ENCODE assay signal across 8 cellular contexts in genomic region chr9:114156311-114156657, GRCh38. TPM values are rescaled to one million over a fixed set of nuclear protein-coding genes. Genes with fewer than 3 reads are reported as not detected.
A peak's percentile ranks its signal among the peaks of the same experiment; 100 is the strongest.
DNase-seq lines count a peak whose midpoint lies in the region; ATAC-seq and TF ChIP-seq lines count a peak whose summit lies in the region.

No MANE protein-coding gene starts in this region.

- 4% methylated on average over 11 of the region's 19 CpGs for WGBS in mammary epithelial cell (ENCODE audit: low coverage, missing lambda C conversion rate)
- 0 to 1% methylated on average over 15 to 19 of the region's 19 CpGs for WGBS in lower leg skin, 2 donors
- WGBS in suprapubic skin: 0% methylated on average over 1 of the region's 19 CpGs

- CTCF ChIA-PET in AG04449 (lab: Yijun Ruan, JAX) (interaction anchor here (1.0 to 16.1 kb wide), 9 partner anchors 8 to 148 kb away, joined by 3 to 280 read pairs (median 28); no protein-coding TSS in a partner anchor), mammary epithelial cell (lab: Charles Lee; ENCODE audit: low non-redundant PET) (interaction anchor here (0.7 kb wide), 1 partner anchor 1211 kb away, joined by 8 read pairs; no protein-coding TSS in a partner anchor)

- in situ Hi-C loops in mammary epithelial cell (cut with MboI; ENCODE audit: low sequenced_read_pairs in 2 of 2): loop anchor here in 1 of 2 donors (5.0 kb wide), 1 partner anchor 136 kb away; no protein-coding TSS in a partner anchor

- DNase-seq in AG04449 (ENCODE audit: low read depth, low spot score) (no peak), NOMO-1 treated with DMSO at 0.1 percent for 48 hours (lab: John Stamatoyannopoulos, UW; ENCODE audit: unreplicated experiment) (peak; percentile 32), mammary epithelial cell (no peak), lower leg skin (ENCODE audit: low spot score in 2 of 2) (no peak), suprapubic skin (ENCODE audit: low spot score in 2 of 2) (no peak), NCI-H510A (lab: John Stamatoyannopoulos, UW) (no peak)

- no peaks in the 10 kb centered on the region for H3K9me3 ChIP-seq in mammary epithelial cell (replicated peaks; ENCODE audit: insufficient read depth, low read length)
- no peaks in the 10 kb centered on the region for H3K9me3 ChIP-seq in suprapubic skin

- no peaks in the 10 kb centered on the region for H4K20me1 ChIP-seq in mammary epithelial cell (ENCODE audit: insufficient read depth, low read length)

- peaks cover 35% of the 10 kb centered on the region for H3K79me2 ChIP-seq in mammary epithelial cell (ENCODE audit: insufficient read depth, low read length)

- peak overlapping the region; percentile 89 for H3K4me2 ChIP-seq in mammary epithelial cell (ENCODE audit: insufficient read depth, low read depth, low read length)

- H2AFZ ChIP-seq in mammary epithelial cell (ENCODE audit: low read depth, low read length): peak overlapping the region; percentile 85

- TF ChIP-seq EP300 in suprapubic skin (IDR thresholded peaks at IDR 0.05): no peak

- no peak for TF ChIP-seq POLR2A in lower leg skin (IDR thresholded peaks at IDR 0.05)
- no peak for TF ChIP-seq POLR2A in suprapubic skin (IDR thresholded peaks at IDR 0.05)

- no TSS peak for BruUV-seq in mammary epithelial cell (replicated peaks; lab: Mats Ljungman, UMichigan)

- H3K4me1 ChIP-seq in mammary epithelial cell (ENCODE audit: insufficient read depth, low read length) (peaks cover 29% of the 10 kb centered on the region), suprapubic skin (peaks cover 47% of the 10 kb centered on the region)

- H3K4me3 ChIP-seq in AG04449 (ENCODE audit: low read depth, low read length) (peak overlapping the region; percentile 73), mammary epithelial cell (replicated peaks in 1 of 3; ENCODE audit: insufficient read depth in 1 of 3, low read depth in 2 of 3, low read length in 3 of 3) (peak overlapping the region; percentile 51 to 77 (median 74)), lower leg skin (ENCODE audit: low read depth, poor library complexity, severe bottlenecking) (peak overlapping the region; percentile 13), suprapubic skin (peak overlapping the region; percentile 83)

- H3K27ac ChIP-seq in mammary epithelial cell (ENCODE audit: insufficient read depth, low read depth, low read length) (no peak overlapping the region), suprapubic skin (peak overlapping the region; percentile 75)

- POLR2A ChIA-PET in AG04449 (lab: Yijun Ruan, JAX): interaction anchor here (0.9 to 1.0 kb wide), 3 partner anchors 19 to 129 kb away, joined by 4 to 10 read pairs (median 4); no protein-coding TSS in a partner anchor

- H3K36me3 ChIP-seq in mammary epithelial cell (ENCODE audit: insufficient read depth, low read length) (no peaks in the 10 kb centered on the region), suprapubic skin (no peaks in the 10 kb centered on the region)

- TF ChIP-seq CTCF in AG04449 (IDR thresholded peaks at IDR 0.05; ENCODE audit: insufficient read depth, low read length, missing control alignments): no peak
- TF ChIP-seq CTCF in mammary epithelial cell (conservative IDR thresholded peaks at IDR 0.05 in 1 of 2, IDR thresholded peaks at IDR 0.05 in 1 of 2; ENCODE audit: extremely low read depth in 1 of 2, insufficient read depth in 1 of 2, low read depth in 1 of 2, low read length in 2 of 2): no peak
- no peak for TF ChIP-seq CTCF in lower leg skin (IDR thresholded peaks at IDR 0.05)
- TF ChIP-seq CTCF in suprapubic skin (IDR thresholded peaks at IDR 0.05): no peak

- dilution Hi-C loops in mammary epithelial cell (cut with HindIII; ENCODE audit: low sequenced_read_pairs): loop anchor here (5.0 kb wide), 1 partner anchor 46 kb away; no protein-coding TSS in a partner anchor

- peak overlapping the region; percentile 57 for H3K9ac ChIP-seq in mammary epithelial cell (ENCODE audit: insufficient read depth, low read length)

- ATAC-seq in HG03196 (IDR thresholded peaks at IDR 0.05; ENCODE audit: unreplicated experiment) (no peak), GM19463 (IDR thresholded peaks at IDR 0.05; ENCODE audit: unreplicated experiment) (no peak)

- intact Hi-C loops in mammary epithelial cell (cut with micrococcal nuclease): loop anchor here (5.0 kb wide), 1 partner anchor 66 kb away; no protein-coding TSS in a partner anchor
- intact Hi-C loops in lower leg skin (cut with DNase I; ENCODE audit: low total_unique reads): no loop called here

- peaks cover 12% of the 10 kb centered on the region for H3K27me3 ChIP-seq in mammary epithelial cell (ENCODE audit: insufficient read depth, low read length)
- H3K27me3 ChIP-seq in suprapubic skin: peaks cover 21% of the 10 kb centered on the region

RNA-seq across cellular contexts. Expression of gene COL27A1, which starts 0.9 kb away (rescaled TPM):
- total RNA-seq in mammary epithelial cell (10 to 100 TPM in 1 of 2 donors, 1 to 10 TPM in 1; 8.7 to 30.0 TPM), lower leg skin (10 to 100 TPM in 3 of 4 donors, 1 to 10 TPM in 1; 9.4 to 16.1 (median 12.3) TPM), suprapubic skin (10 to 100 TPM; 14.2 to 32.9 (median 20.7) TPM)
- 6.1 TPM for polyA plus RNA-seq in mammary epithelial cell
- 7.8 TPM for polyA minus RNA-seq in mammary epithelial cell

RNA-seq across cellular contexts. Expression of gene KIF12, which starts 57.2 kb away (rescaled TPM):
- 1 to 10 TPM; 1.6 to 2.3 TPM for total RNA-seq in mammary epithelial cell
- 0.99 TPM for polyA plus RNA-seq in mammary epithelial cell
- polyA minus RNA-seq in mammary epithelial cell: not detected
- total RNA-seq in lower leg skin: 1 to 10 TPM in 2 of 4 donors, under 1 TPM in 2; 0.53 to 5.3 (median 1.9) TPM
- 1 to 10 TPM; 1.1 to 3.1 (median 2.1) TPM for total RNA-seq in suprapubic skin

Comparison
In these comparisons a context has a peak if more than half of its experiments do, and no peak if none do; other contexts are left out.
1. H3K4me3 ChIP-seq: peak in every context shown above with its lines; median percentile 83 in suprapubic skin; 74 in mammary epithelial cell; 73 in AG04449; 13 in lower leg skin.